Comparison of ENCODE assay signal across 8 cellular contexts in the genomic region with DNA sequence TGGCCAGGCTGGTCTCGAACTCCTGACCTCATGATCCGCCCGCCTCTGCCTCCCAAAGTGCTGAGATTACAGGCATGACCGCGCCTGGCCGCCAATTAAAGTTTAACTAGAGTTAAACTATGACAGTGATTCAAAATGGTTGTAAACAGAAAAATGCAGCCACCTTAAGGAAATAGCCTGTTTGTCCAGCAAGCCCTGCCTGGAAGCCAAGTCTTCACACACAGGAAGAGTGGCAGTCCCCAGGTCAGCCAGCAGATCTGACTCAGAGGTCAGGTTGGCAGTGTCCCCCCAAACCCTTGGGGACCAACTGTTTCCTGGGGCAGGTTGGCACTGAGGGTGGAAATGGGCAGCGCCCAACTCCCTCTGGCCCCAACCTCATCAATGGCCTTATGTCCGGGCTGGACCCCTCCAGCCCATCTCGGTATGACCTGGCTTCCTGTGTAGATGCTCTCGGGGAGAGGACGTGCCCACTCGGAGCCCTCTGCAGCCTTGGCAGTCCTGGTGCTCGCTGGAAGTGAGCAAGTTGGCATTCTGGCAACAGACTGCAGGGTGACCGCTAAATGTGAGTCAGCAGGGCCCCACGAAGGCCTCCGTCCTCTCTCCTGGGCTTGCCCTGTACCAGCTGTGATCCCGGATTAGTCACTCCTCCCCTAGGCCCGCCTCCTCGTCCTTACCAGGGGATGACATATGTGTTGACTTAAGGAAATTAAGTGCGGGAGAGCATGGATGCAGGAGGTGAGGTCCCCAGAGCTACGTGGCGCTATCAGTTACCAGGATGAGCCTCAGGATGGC. TPM values are rescaled to one million over a fixed set of nuclear protein-coding genes. Genes with fewer than 3 reads are reported as not detected.
DNase-seq lines count a peak whose midpoint lies in the region; ATAC-seq and TF ChIP-seq lines count a peak whose summit lies in the region.

No MANE protein-coding gene starts in this region.

- 12 to 27% (median 17%) methylated on average over 17 to 22 of the region's 22 CpGs for WGBS in stomach, 5 donors

- H3K79me2 ChIP-seq in PC-3 (ENCODE audit: low read length): no peaks in the 10 kb centered on the region

- H3K27ac Mint-ChIP-seq in IgD-negative memory B cell: peak overlapping the region; percentile 79 to 91 (median 90)
- H3K27ac Mint-ChIP-seq in activated T-cell treated with anti-CD3 and anti-CD28 coated beads, Interleukin-2, amount 50 U/mL, for 72 hours: peak overlapping the region; percentile 38

- peak overlapping the region; percentile 97 for H3K4me2 ChIP-seq in PC-3 (ENCODE audit: low read length)

- TF ChIP-seq CTCF in PC-3 (conservative IDR thresholded peaks at IDR 0.05; ENCODE audit: low read depth, low read length) (no peak), stomach (IDR thresholded peaks at IDR 0.05) (no peak)

- no peaks in the 10 kb centered on the region for H3K27me3 ChIP-seq in PC-3 (ENCODE audit: low read length)
- H3K27me3 ChIP-seq in muscle layer of duodenum (ENCODE audit: low read depth, low read length): no peaks in the 10 kb centered on the region
- H3K27me3 ChIP-seq in stomach: no peaks in the 10 kb centered on the region

- no peaks in the 10 kb centered on the region for H3K9me2 ChIP-seq in PC-3 (replicated peaks; ENCODE audit: low read length)

- no peaks in the 10 kb centered on the region for H3K9me3 Mint-ChIP-seq in IgD-negative memory B cell
- no peaks in the 10 kb centered on the region for H3K9me3 Mint-ChIP-seq in activated T-cell treated with anti-CD3 and anti-CD28 coated beads, Interleukin-2, amount 50 U/mL, for 72 hours

- H3K9ac ChIP-seq in PC-3 (ENCODE audit: low read length): peak overlapping the region; percentile 66

- intact Hi-C loops in PC-3 (cut with micrococcal nuclease): loop anchor here (1.0 to 5.0 kb wide), 3 partner anchors 16 to 140 kb away; no protein-coding TSS in a partner anchor
- intact Hi-C loops in stomach (cut with DNase I; ENCODE audit: low total_unique reads): loop anchor here (10.0 kb wide), 1 partner anchor 62 kb away; no protein-coding TSS in a partner anchor

- no peaks in the 10 kb centered on the region for H3K27me3 Mint-ChIP-seq in IgD-negative memory B cell
- H3K27me3 Mint-ChIP-seq in activated T-cell treated with anti-CD3 and anti-CD28 coated beads, Interleukin-2, amount 50 U/mL, for 72 hours (ENCODE audit: low read depth): no peaks in the 10 kb centered on the region

- no peak for TF ChIP-seq POLR2A in stomach (IDR thresholded peaks at IDR 0.05)

- H3K4me1 Mint-ChIP-seq in IgD-negative memory B cell: peaks cover 0 to 5% (median 3%) of the 10 kb centered on the region in 3 donors
- H3K4me1 Mint-ChIP-seq in activated T-cell treated with anti-CD3 and anti-CD28 coated beads, Interleukin-2, amount 50 U/mL, for 72 hours (ENCODE audit: low read depth): peaks cover 38% of the 10 kb centered on the region

- POLR2A ChIA-PET in PC-3 (lab: Charles Lee; ENCODE audit: unreplicated experiment): interaction anchor here (0.5 to 0.9 kb wide), 3 partner anchors 9 to 432 kb away, joined by 3 read pairs; a partner anchor contains a TSS

- TF ChIP-seq EP300 in stomach (IDR thresholded peaks at IDR 0.05): no peak

- no peaks in the 10 kb centered on the region for H3K36me3 Mint-ChIP-seq in IgD-negative memory B cell
- H3K36me3 Mint-ChIP-seq in activated T-cell treated with anti-CD3 and anti-CD28 coated beads, Interleukin-2, amount 50 U/mL, for 72 hours (ENCODE audit: insufficient read depth in 2 of 2): peaks cover 0 to 4% of the 10 kb centered on the region in 2 donors

- ATAC-seq in GM21526 (IDR thresholded peaks at IDR 0.05; ENCODE audit: low FRiP score, unreplicated experiment): peak; percentile 36
- peak; percentile 89 for ATAC-seq in PC-3
- ATAC-seq in activated T-cell treated with anti-CD3 and anti-CD28 coated beads, Interleukin-2, amount 50 U/mL, for 72 hours (replicated peaks in 1 of 2): peak; percentile 85 to 86

- TSS peak; percentile 90 for BruUV-seq in PC-3 (replicated peaks; lab: Mats Ljungman, UMichigan)

- CTCF ChIA-PET in PC-3 (lab: Charles Lee): interaction anchor here (0.7 to 0.9 kb wide), 5 partner anchors 14 to 141 kb away, joined by 3 read pairs; a partner anchor contains a TSS

- H3F3A ChIP-seq in PC-3 (ENCODE audit: low read length, unreplicated experiment): peaks cover 3% of the 10 kb centered on the region

- peak overlapping the region; percentile 81 for H2AFZ ChIP-seq in PC-3 (ENCODE audit: low read length)

- peaks cover 9% of the 10 kb centered on the region; the same call in 1 of the 2 replicates for H3K36me3 ChIP-seq in PC-3 (ENCODE audit: low read depth, low read length)
- peaks cover 2 to 5% of the 10 kb centered on the region in 2 donors for H3K36me3 ChIP-seq in muscle layer of duodenum (ENCODE audit: control insufficient read depth in 1 of 2, insufficient read depth in 2 of 2, low read length in 2 of 2)
- peaks cover 10 to 15% (median 13%) of the 10 kb centered on the region in 4 donors for H3K36me3 ChIP-seq in stomach

- DNase-seq in COLO829 (ENCODE audit: low spot score) (peak; percentile 75), PC-3 (peak; percentile 99), fibroblast of gingiva (ENCODE audit: low read depth) (peak; percentile 97), stomach (peak; percentile 95)
- DNase-seq in activated T-cell treated with anti-CD3 and anti-CD28 coated beads, Interleukin-2, amount 50 U/mL, for 72 hours: peak; percentile 80 to 86

- no peaks in the 10 kb centered on the region for H4K20me1 ChIP-seq in PC-3 (ENCODE audit: low read length)

- H3K9me3 ChIP-seq in PC-3 (ENCODE audit: low read length) (no peaks in the 10 kb centered on the region), muscle layer of duodenum (ENCODE audit: control insufficient read depth in 1 of 2, low read length in 2 of 2) (no peaks in the 10 kb centered on the region), stomach (no peaks in the 10 kb centered on the region)

- H3K4me1 ChIP-seq in PC-3 (ENCODE audit: insufficient read depth, low read length) (peaks cover 39% of the 10 kb centered on the region), muscle layer of duodenum (ENCODE audit: control insufficient read depth in 1 of 2, insufficient read depth in 2 of 2, low read length in 2 of 2) (peaks cover 15 to 48% of the 10 kb centered on the region in 2 donors), stomach (peaks cover 42 to 65% (median 54%) of the 10 kb centered on the region in 4 donors)

- peak overlapping the region; percentile 75 for H3K4me3 ChIP-seq in PC-3 (ENCODE audit: low read length)
- peak overlapping the region; percentile 69 to 70 for H3K4me3 ChIP-seq in muscle layer of duodenum (ENCODE audit: low read depth in 1 of 2, low read length in 2 of 2)
- H3K4me3 ChIP-seq in stomach: peak overlapping the region; percentile 44 to 67 (median 54)

- peak overlapping the region; percentile 73 for H3K27ac ChIP-seq in PC-3 (ENCODE audit: low read length)
- peak overlapping the region; percentile 95 for H3K27ac ChIP-seq in muscle layer of duodenum (ENCODE audit: low read length)
- peak overlapping the region; percentile 95 to 99 (median 96) for H3K27ac ChIP-seq in stomach

- peak overlapping the region; percentile 82 to 96 (median 93) for H3K4me3 Mint-ChIP-seq in IgD-negative memory B cell
- peak overlapping the region; percentile 38 to 90 for H3K4me3 Mint-ChIP-seq in activated T-cell treated with anti-CD3 and anti-CD28 coated beads, Interleukin-2, amount 50 U/mL, for 72 hours

RNA-seq across cellular contexts. Expression of a gene that starts 9.7 kb away (rescaled TPM):
- polyA plus RNA-seq in IgD-negative memory B cell (435 TPM), stomach (100 to 1,000 TPM; 267 to 549 (median 348) TPM)
- total RNA-seq in PC-3 (2014; rRNA removed) (1,280 and 1,322 TPM in 2 replicates), stomach (100 to 1,000 TPM; 168 to 414 (median 370) TPM)
- total RNA-seq in activated T-cell treated with anti-CD3 and anti-CD28 coated beads, Interleukin-2, amount 50 U/mL, for 72 hours: 1,000 to 10,000 TPM in 1 of 2 donors, 100 to 1,000 TPM in 1; 915 to 1,109 TPM

RNA-seq across cellular contexts. Expression of a gene that starts 13.8 kb away (rescaled TPM):
- polyA plus RNA-seq in IgD-negative memory B cell: 5.4 TPM
- total RNA-seq in PC-3 (2014; rRNA removed): 54.7 and 60.4 TPM in 2 replicates
- 10 to 100 TPM; 21.7 to 28.0 TPM for total RNA-seq in activated T-cell treated with anti-CD3 and anti-CD28 coated beads, Interleukin-2, amount 50 U/mL, for 72 hours
- total RNA-seq in stomach: 100 to 1,000 TPM in 2 of 5 donors, 10 to 100 TPM in 3; 26.4 to 217 (median 77.4) TPM
- polyA plus RNA-seq in stomach: 10 to 100 TPM; 22.6 to 33.5 (median 29.0) TPM

RNA-seq across cellular contexts. Expression of a gene that starts 20.1 kb away (rescaled TPM):
- polyA plus RNA-seq in IgD-negative memory B cell (42.6 TPM), stomach (10 to 100 TPM in 2 of 3 donors, 1 to 10 TPM in 1; 7.3 to 17.2 (median 16.6) TPM)
- total RNA-seq in PC-3 (2014; rRNA removed) (90.6 and 109 TPM in 2 replicates), stomach (10 to 100 TPM in 4 of 5 donors, 1 to 10 TPM in 1; 1.4 to 60.1 (median 27.0) TPM)
- total RNA-seq in activated T-cell treated with anti-CD3 and anti-CD28 coated beads, Interleukin-2, amount 50 U/mL, for 72 hours: 10 to 100 TPM; 13.9 to 16.9 TPM

RNA-seq across cellular contexts. Expression of a gene that starts 20.5 kb away (rescaled TPM):
- polyA plus RNA-seq in IgD-negative memory B cell: not detected
- total RNA-seq in PC-3 (2014; rRNA removed): not detected in 2 replicates
- not detected for total RNA-seq in activated T-cell treated with anti-CD3 and anti-CD28 coated beads, Interleukin-2, amount 50 U/mL, for 72 hours
- total RNA-seq in stomach: not detected
- 1 to 10 TPM in 1 of 3 donors, under 1 TPM in 1, not detected in 1; 0.95 to 3.4 TPM for polyA plus RNA-seq in stomach

RNA-seq across cellular contexts. Expression of a gene that starts 28.1 kb away (rescaled TPM):
- polyA plus RNA-seq in IgD-negative memory B cell: 23.5 TPM
- total RNA-seq in PC-3 (2014; rRNA removed): 7.4 and 28.7 TPM in 2 replicates
- total RNA-seq in activated T-cell treated with anti-CD3 and anti-CD28 coated beads, Interleukin-2, amount 50 U/mL, for 72 hours: 10 to 100 TPM; 18.1 to 19.8 TPM
- total RNA-seq in stomach: 10 to 100 TPM in 1 of 5 donors, 1 to 10 TPM in 1, under 1 TPM in 1, not detected in 2; 0.89 to 23.5 (median 3.5) TPM
- polyA plus RNA-seq in stomach: 10 to 100 TPM in 2 of 3 donors, 1 to 10 TPM in 1; 9.9 to 14.2 (median 10.6) TPM

Comparison
In these comparisons a context has a peak if more than half of its experiments do, and no peak if none do; other contexts are left out.
1. Peak in every context shown above with its lines: DNase-seq, ATAC-seq, H3K4me3 ChIP-seq and H3K27ac ChIP-seq.
2. ATAC-seq: peak in every context shown above with its lines; median percentile 89 in PC-3; 86 in activated T-cell treated with anti-CD3 and anti-CD28 coated beads, Interleukin-2, amount 50 U/mL, for 72 hours; 36 in GM21526.